Comparison of ENCODE assay signal across 13 cellular contexts in the genomic region with DNA sequence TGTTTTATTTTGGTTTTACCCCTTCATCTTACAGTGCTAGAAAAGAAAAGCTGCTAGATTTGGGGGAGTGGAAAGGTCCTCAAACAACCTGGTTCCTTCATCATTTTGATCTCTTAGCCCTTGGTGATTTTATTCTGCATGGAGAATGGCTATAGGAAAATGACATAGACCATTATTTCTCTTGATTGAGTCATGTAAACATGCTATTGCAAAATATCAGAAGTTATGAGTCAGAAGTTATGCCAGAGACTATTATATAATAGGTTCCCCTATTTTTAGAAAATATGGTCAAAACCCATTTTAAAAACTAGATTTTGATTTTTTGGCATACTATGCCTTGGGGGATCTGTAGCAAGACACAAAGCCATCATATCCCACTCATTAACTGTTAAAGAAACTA.
DNase-seq lines count a peak whose midpoint lies in the region; ATAC-seq and TF ChIP-seq lines count a peak whose summit lies in the region.
"Had no signal": no experiment of that assay in that cellular context is flagged by ENCODE, and none has a peak within 500 bp of the region (broad histone marks: within the 10 kb centered on the region; RNA-seq: fewer than 3 reads in every experiment).

No MANE protein-coding gene starts in this region.

- TF ChIP-seq CTCF in fibroblast of the aortic adventitia (IDR thresholded peaks at IDR 0.05; ENCODE audit: insufficient read depth, low read length), result no peak

- H3K4me3 Mint-ChIP-seq in stimulated activated naive CD8-positive, alpha-beta T cell treated with anti-CD3 and anti-CD28 coated beads, Interleukin-15, amount 100 ng/mL, for 72 hours, result no peak overlapping the region
- no peak overlapping the region for H3K4me3 Mint-ChIP-seq in activated T-helper 1 cell treated with anti-CD3 and anti-CD28 coated beads, Interleukin-12 subunit alpha, Interleukin-12 subunit beta, Interleukin-2, Interleukin-4 antibody, amounts not matched to agents 30 ng/mL and 10 ng/mL and 1 ng/mL, durations not matched to agents 14 hours and 24 hours and 36 hours
- no peak overlapping the region for H3K4me3 Mint-ChIP-seq in stimulated activated memory B cell treated with anti-CD40 and anti-IgM and Interleukin-4, amounts not matched to agents 10 μg/mL and 1 μg/mL and 100 μg/mL, for 72 hours
- H3K4me3 Mint-ChIP-seq: activated naive CD8-positive, alpha-beta T cell treated with anti-CD3 and anti-CD28 coated beads for 36 hours had no signal

- H3K36me3 Mint-ChIP-seq in activated T-helper 1 cell treated with anti-CD3 and anti-CD28 coated beads, Interleukin-12 subunit alpha, Interleukin-12 subunit beta, Interleukin-2, Interleukin-4 antibody, amounts not matched to agents 30 ng/mL and 10 ng/mL and 1 ng/mL, durations not matched to agents 14 hours and 24 hours and 36 hours (ENCODE audit: low read depth), result peaks cover 1% of the 10 kb centered on the region
- no peaks in the 10 kb centered on the region for H3K36me3 Mint-ChIP-seq in stimulated activated memory B cell treated with anti-CD40 and anti-IgM and Interleukin-4, amounts not matched to agents 10 μg/mL and 1 μg/mL and 100 μg/mL, for 72 hours

- peak; percentile 46 for ATAC-seq in stimulated activated naive CD8-positive, alpha-beta T cell treated with anti-CD3 and anti-CD28 coated beads, Interleukin-15, amount 100 ng/mL, for 72 hours
- no peak for ATAC-seq in stimulated activated naive CD8-positive, alpha-beta T cell treated with anti-CD3 and anti-CD28 coated beads, Interleukin-15, Interleukin-2, amounts not matched to agents 100 U/mL and 50 U/mL, for 24 hours
- no peak for ATAC-seq in stimulated activated memory B cell treated with anti-CD40 and anti-IgM and Interleukin-4, amounts not matched to agents 10 μg/mL and 1 μg/mL and 100 μg/mL, for 72 hours
- ATAC-seq in GM21619 (IDR thresholded peaks at IDR 0.05; ENCODE audit: unreplicated experiment), result no peak
- ATAC-seq: heart right ventricle, left lobe of liver had no signal

- H3K4me1 Mint-ChIP-seq in stimulated activated naive CD8-positive, alpha-beta T cell treated with anti-CD3 and anti-CD28 coated beads, Interleukin-15, amount 100 ng/mL, for 72 hours, result peaks cover 49% of the 10 kb centered on the region
- H3K4me1 Mint-ChIP-seq in activated T-helper 1 cell treated with anti-CD3 and anti-CD28 coated beads, Interleukin-12 subunit alpha, Interleukin-12 subunit beta, Interleukin-2, Interleukin-4 antibody, amounts not matched to agents 30 ng/mL and 10 ng/mL and 1 ng/mL, durations not matched to agents 14 hours and 24 hours and 36 hours (ENCODE audit: low read depth), result peaks cover 53% of the 10 kb centered on the region
- H3K4me1 Mint-ChIP-seq in stimulated activated memory B cell treated with anti-CD40 and anti-IgM and Interleukin-4, amounts not matched to agents 10 μg/mL and 1 μg/mL and 100 μg/mL, for 72 hours, result no peaks in the 10 kb centered on the region

- peak overlapping the region; percentile 63 to 75 for H3K27ac Mint-ChIP-seq in stimulated activated naive CD8-positive, alpha-beta T cell treated with anti-CD3 and anti-CD28 coated beads, Interleukin-15, amount 100 ng/mL, for 72 hours
- H3K27ac Mint-ChIP-seq in activated T-helper 1 cell treated with anti-CD3 and anti-CD28 coated beads, Interleukin-12 subunit alpha, Interleukin-12 subunit beta, Interleukin-2, Interleukin-4 antibody, amounts not matched to agents 30 ng/mL and 10 ng/mL and 1 ng/mL, durations not matched to agents 14 hours and 24 hours and 36 hours, result no peak overlapping the region
- no peak overlapping the region for H3K27ac Mint-ChIP-seq in stimulated activated memory B cell treated with anti-CD40 and anti-IgM and Interleukin-4, amounts not matched to agents 10 μg/mL and 1 μg/mL and 100 μg/mL, for 72 hours
- H3K27ac Mint-ChIP-seq: activated naive CD8-positive, alpha-beta T cell treated with anti-CD3 and anti-CD28 coated beads for 36 hours had no signal

- H3K4me3 ChIP-seq in fibroblast of the aortic adventitia (ENCODE audit: low read depth, low read length), result no peak overlapping the region
- H3K4me3 ChIP-seq: heart right ventricle had no signal

- no peak for DNase-seq in stimulated activated naive CD8-positive, alpha-beta T cell treated with anti-CD3 and anti-CD28 coated beads, Interleukin-15, amount 100 ng/mL, for 72 hours
- DNase-seq in stimulated activated naive CD8-positive, alpha-beta T cell treated with anti-CD3 and anti-CD28 coated beads, Interleukin-15, Interleukin-2, amounts not matched to agents 100 U/mL and 50 U/mL, for 24 hours, result no peak
- DNase-seq in RPMI7951 (ENCODE audit: low read depth) (peak; percentile 26), fibroblast of the aortic adventitia (ENCODE audit: low read depth) (peak; percentile 66), midbrain (lab: John Stamatoyannopoulos, UW) (no peak)
- DNase-seq in activated T-helper 1 cell treated with anti-CD3 and anti-CD28 coated beads, Interleukin-12 subunit alpha, Interleukin-12 subunit beta, Interleukin-2, Interleukin-4 antibody, amounts not matched to agents 30 ng/mL and 10 ng/mL and 1 ng/mL, durations not matched to agents 14 hours and 24 hours and 36 hours (ENCODE audit: low spot score), result no peak
- DNase-seq: activated naive CD8-positive, alpha-beta T cell treated with anti-CD3 and anti-CD28 coated beads for 36 hours; DMS79 treated with DMSO at 0.1 percent for 48 hours; heart right ventricle; occipital lobe had no signal

- H3K9me3 Mint-ChIP-seq in stimulated activated naive CD8-positive, alpha-beta T cell treated with anti-CD3 and anti-CD28 coated beads, Interleukin-15, amount 100 ng/mL, for 72 hours, result no peaks in the 10 kb centered on the region
- H3K9me3 Mint-ChIP-seq in activated T-helper 1 cell treated with anti-CD3 and anti-CD28 coated beads, Interleukin-12 subunit alpha, Interleukin-12 subunit beta, Interleukin-2, Interleukin-4 antibody, amounts not matched to agents 30 ng/mL and 10 ng/mL and 1 ng/mL, durations not matched to agents 14 hours and 24 hours and 36 hours, result no peaks in the 10 kb centered on the region
- H3K9me3 Mint-ChIP-seq in stimulated activated memory B cell treated with anti-CD40 and anti-IgM and Interleukin-4, amounts not matched to agents 10 μg/mL and 1 μg/mL and 100 μg/mL, for 72 hours, result no peaks in the 10 kb centered on the region

- no peaks in the 10 kb centered on the region for H3K27me3 Mint-ChIP-seq in stimulated activated naive CD8-positive, alpha-beta T cell treated with anti-CD3 and anti-CD28 coated beads, Interleukin-15, amount 100 ng/mL, for 72 hours
- no peaks in the 10 kb centered on the region for H3K27me3 Mint-ChIP-seq in activated T-helper 1 cell treated with anti-CD3 and anti-CD28 coated beads, Interleukin-12 subunit alpha, Interleukin-12 subunit beta, Interleukin-2, Interleukin-4 antibody, amounts not matched to agents 30 ng/mL and 10 ng/mL and 1 ng/mL, durations not matched to agents 14 hours and 24 hours and 36 hours (ENCODE audit: insufficient read depth)
- no peaks in the 10 kb centered on the region for H3K27me3 Mint-ChIP-seq in stimulated activated memory B cell treated with anti-CD40 and anti-IgM and Interleukin-4, amounts not matched to agents 10 μg/mL and 1 μg/mL and 100 μg/mL, for 72 hours
- H3K27me3 Mint-ChIP-seq: activated naive CD8-positive, alpha-beta T cell treated with anti-CD3 and anti-CD28 coated beads for 36 hours had no signal

- intact Hi-C loops in activated T-helper 1 cell treated with anti-CD3 and anti-CD28 coated beads, Interleukin-12 subunit alpha, Interleukin-12 subunit beta, Interleukin-2, Interleukin-4 antibody, amounts not matched to agents 30 ng/mL and 10 ng/mL and 1 ng/mL, durations not matched to agents 14 hours and 24 hours and 36 hours (cut with micrococcal nuclease), result loop anchor here (5.0 to 10.0 kb wide), 2 partner anchors 39 to 127 kb away; no protein-coding TSS in a partner anchor

Comparison
In these comparisons a context has a peak if more than half of its experiments do, and no peak if none do; other contexts are left out.
1. DNase-seq: peak in RPMI7951 (single experiment) and fibroblast of the aortic adventitia (single experiment); none in stimulated activated naive CD8-positive, alpha-beta T cell treated with anti-CD3 and anti-CD28 coated beads, Interleukin-15, amount 100 ng/mL, for 72 hours (0 of 2), stimulated activated naive CD8-positive, alpha-beta T cell treated with anti-CD3 and anti-CD28 coated beads, Interleukin-15, Interleukin-2, amounts not matched to agents 100 U/mL and 50 U/mL, for 24 hours (single experiment), activated T-helper 1 cell treated with anti-CD3 and anti-CD28 coated beads, Interleukin-12 subunit alpha, Interleukin-12 subunit beta, Interleukin-2, Interleukin-4 antibody, amounts not matched to agents 30 ng/mL and 10 ng/mL and 1 ng/mL, durations not matched to agents 14 hours and 24 hours and 36 hours (single experiment) and midbrain (single experiment).
2. H3K27ac Mint-ChIP-seq: peak in stimulated activated naive CD8-positive, alpha-beta T cell treated with anti-CD3 and anti-CD28 coated beads, Interleukin-15, amount 100 ng/mL, for 72 hours (2 of 2); none in activated T-helper 1 cell treated with anti-CD3 and anti-CD28 coated beads, Interleukin-12 subunit alpha, Interleukin-12 subunit beta, Interleukin-2, Interleukin-4 antibody, amounts not matched to agents 30 ng/mL and 10 ng/mL and 1 ng/mL, durations not matched to agents 14 hours and 24 hours and 36 hours (single experiment) and stimulated activated memory B cell treated with anti-CD40 and anti-IgM and Interleukin-4, amounts not matched to agents 10 μg/mL and 1 μg/mL and 100 μg/mL, for 72 hours (single experiment).